1 cellular context compared by ENCODE assay signal in genomic region chr11:117946842-117947526, GRCh38.
TF ChIP-seq lines count a peak whose summit lies in the region.

No MANE protein-coding gene starts in this region.

TF ChIP-seq in K562, 482 proteins besides CTCF, POLR2A, EP300 and RAD21 (continued from another document and continues in another):
- TF ChIP-seq NR2F6 (CRISPR knock-in tag; IDR thresholded peaks at IDR 0.05): no peak
- TF ChIP-seq HEY1 (CRISPR knock-in tag; IDR thresholded peaks at IDR 0.05; ENCODE audit: borderline replicate concordance): no peak
- peak; percentile 79 for TF ChIP-seq ARID1B (IDR thresholded peaks at IDR 0.05)
- no peak for TF ChIP-seq FOXJ2 (tag; IDR thresholded peaks at IDR 0.05)
- TF ChIP-seq SREBF2 (CRISPR knock-in tag; IDR thresholded peaks at IDR 0.05): no peak
- TF ChIP-seq FOXK1 (CRISPR knock-in tag; IDR thresholded peaks at IDR 0.05; ENCODE audit: borderline replicate concordance): no peak
- TF ChIP-seq SNRNP70 (optimal IDR thresholded peaks at IDR 0.05; ENCODE audit: low read depth, low read length): no peak
- no peak; the same call in 1 of the 2 replicates for TF ChIP-seq PHF21A (IDR thresholded peaks at IDR 0.05; ENCODE audit: borderline replicate concordance, low read depth)
- TF ChIP-seq, protein P1, sequence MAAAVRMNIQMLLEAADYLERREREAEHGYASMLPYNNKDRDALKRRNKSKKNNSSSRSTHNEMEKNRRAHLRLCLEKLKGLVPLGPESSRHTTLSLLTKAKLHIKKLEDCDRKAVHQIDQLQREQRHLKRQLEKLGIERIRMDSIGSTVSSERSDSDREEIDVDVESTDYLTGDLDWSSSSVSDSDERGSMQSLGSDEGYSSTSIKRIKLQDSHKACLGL (CRISPR knock-in tag; IDR thresholded peaks at IDR 0.05; ENCODE audit: borderline replicate concordance, poor library complexity, severe bottlenecking): no peak
- TF ChIP-seq RUNX1 (IDR thresholded peaks at IDR 0.05; ENCODE audit: low read depth): no peak
- TF ChIP-seq ZNF347 (CRISPR knock-in tag; IDR thresholded peaks at IDR 0.05; ENCODE audit: low read depth): no peak
- TF ChIP-seq ZBED1 (IDR thresholded peaks at IDR 0.05): no peak
- TF ChIP-seq RFX7 (CRISPR knock-in tag; IDR thresholded peaks at IDR 0.05): no peak
- no peak for TF ChIP-seq TFAM (CRISPR knock-in tag; conservative IDR thresholded peaks at IDR 0.05)
- TF ChIP-seq ZSCAN32 (CRISPR knock-in tag; IDR thresholded peaks at IDR 0.05): 0 out of 2 replicates have a peak, but pooled peaks have one; percentile 58
- no peak for TF ChIP-seq ZNF830 (CRISPR knock-in tag; IDR thresholded peaks at IDR 0.05)
- TF ChIP-seq BCOR (IDR thresholded peaks at IDR 0.05): no peak
- TF ChIP-seq HDAC8 (tag; IDR thresholded peaks at IDR 0.05): no peak
- TF ChIP-seq RB1 (IDR thresholded peaks at IDR 0.05; ENCODE audit: low read depth): peak; percentile 48; the same call in 1 of the 2 replicates
- TF ChIP-seq CHD1 (IDR thresholded peaks at IDR 0.05; ENCODE audit: low read length): no peak
- no peak for TF ChIP-seq NFRKB (IDR thresholded peaks at IDR 0.05; ENCODE audit: low read depth)
- TF ChIP-seq, protein P2, sequence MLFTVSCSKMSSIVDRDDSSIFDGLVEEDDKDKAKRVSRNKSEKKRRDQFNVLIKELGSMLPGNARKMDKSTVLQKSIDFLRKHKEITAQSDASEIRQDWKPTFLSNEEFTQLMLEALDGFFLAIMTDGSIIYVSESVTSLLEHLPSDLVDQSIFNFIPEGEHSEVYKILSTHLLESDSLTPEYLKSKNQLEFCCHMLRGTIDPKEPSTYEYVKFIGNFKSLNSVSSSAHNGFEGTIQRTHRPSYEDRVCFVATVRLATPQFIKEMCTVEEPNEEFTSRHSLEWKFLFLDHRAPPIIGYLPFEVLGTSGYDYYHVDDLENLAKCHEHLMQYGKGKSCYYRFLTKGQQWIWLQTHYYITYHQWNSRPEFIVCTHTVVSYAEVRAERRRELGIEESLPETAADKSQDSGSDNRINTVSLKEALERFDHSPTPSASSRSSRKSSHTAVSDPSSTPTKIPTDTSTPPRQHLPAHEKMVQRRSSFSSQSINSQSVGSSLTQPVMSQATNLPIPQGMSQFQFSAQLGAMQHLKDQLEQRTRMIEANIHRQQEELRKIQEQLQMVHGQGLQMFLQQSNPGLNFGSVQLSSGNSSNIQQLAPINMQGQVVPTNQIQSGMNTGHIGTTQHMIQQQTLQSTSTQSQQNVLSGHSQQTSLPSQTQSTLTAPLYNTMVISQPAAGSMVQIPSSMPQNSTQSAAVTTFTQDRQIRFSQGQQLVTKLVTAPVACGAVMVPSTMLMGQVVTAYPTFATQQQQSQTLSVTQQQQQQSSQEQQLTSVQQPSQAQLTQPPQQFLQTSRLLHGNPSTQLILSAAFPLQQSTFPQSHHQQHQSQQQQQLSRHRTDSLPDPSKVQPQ (CRISPR knock-in tag; IDR thresholded peaks at IDR 0.05; ENCODE audit: borderline replicate concordance): no peak
- TF ChIP-seq SMARCA4 (IDR thresholded peaks at IDR 0.05): peak; percentile 79
- no peak for TF ChIP-seq NCOR1 (IDR thresholded peaks at IDR 0.05)
- TF ChIP-seq, protein P3, sequence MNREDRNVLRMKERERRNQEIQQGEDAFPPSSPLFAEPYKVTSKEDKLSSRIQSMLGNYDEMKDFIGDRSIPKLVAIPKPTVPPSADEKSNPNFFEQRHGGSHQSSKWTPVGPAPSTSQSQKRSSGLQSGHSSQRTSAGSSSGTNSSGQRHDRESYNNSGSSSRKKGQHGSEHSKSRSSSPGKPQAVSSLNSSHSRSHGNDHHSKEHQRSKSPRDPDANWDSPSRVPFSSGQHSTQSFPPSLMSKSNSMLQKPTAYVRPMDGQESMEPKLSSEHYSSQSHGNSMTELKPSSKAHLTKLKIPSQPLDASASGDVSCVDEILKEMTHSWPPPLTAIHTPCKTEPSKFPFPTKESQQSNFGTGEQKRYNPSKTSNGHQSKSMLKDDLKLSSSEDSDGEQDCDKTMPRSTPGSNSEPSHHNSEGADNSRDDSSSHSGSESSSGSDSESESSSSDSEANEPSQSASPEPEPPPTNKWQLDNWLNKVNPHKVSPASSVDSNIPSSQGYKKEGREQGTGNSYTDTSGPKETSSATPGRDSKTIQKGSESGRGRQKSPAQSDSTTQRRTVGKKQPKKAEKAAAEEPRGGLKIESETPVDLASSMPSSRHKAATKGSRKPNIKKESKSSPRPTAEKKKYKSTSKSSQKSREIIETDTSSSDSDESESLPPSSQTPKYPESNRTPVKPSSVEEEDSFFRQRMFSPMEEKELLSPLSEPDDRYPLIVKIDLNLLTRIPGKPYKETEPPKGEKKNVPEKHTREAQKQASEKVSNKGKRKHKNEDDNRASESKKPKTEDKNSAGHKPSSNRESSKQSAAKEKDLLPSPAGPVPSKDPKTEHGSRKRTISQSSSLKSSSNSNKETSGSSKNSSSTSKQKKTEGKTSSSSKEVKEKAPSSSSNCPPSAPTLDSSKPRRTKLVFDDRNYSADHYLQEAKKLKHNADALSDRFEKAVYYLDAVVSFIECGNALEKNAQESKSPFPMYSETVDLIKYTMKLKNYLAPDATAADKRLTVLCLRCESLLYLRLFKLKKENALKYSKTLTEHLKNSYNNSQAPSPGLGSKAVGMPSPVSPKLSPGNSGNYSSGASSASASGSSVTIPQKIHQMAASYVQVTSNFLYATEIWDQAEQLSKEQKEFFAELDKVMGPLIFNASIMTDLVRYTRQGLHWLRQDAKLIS (CRISPR knock-in tag; IDR thresholded peaks at IDR 0.05): no peak
- TF ChIP-seq, protein P4, sequence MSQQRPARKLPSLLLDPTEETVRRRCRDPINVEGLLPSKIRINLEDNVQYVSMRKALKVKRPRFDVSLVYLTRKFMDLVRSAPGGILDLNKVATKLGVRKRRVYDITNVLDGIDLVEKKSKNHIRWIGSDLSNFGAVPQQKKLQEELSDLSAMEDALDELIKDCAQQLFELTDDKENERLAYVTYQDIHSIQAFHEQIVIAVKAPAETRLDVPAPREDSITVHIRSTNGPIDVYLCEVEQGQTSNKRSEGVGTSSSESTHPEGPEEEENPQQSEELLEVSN (IDR thresholded peaks at IDR 0.05; ENCODE audit: borderline replicate concordance in 1 of 2, extremely low read depth in 1 of 2, insufficient read depth in 1 of 2, insufficient read length in 1 of 2, low read depth in 1 of 2, low read length in 1 of 2, poor library complexity in 1 of 2, severe bottlenecking in 1 of 2): no peak
- no peak for TF ChIP-seq MEF2A (IDR thresholded peaks at IDR 0.05; ENCODE audit: control insufficient read depth, low read depth, low read length)
- TF ChIP-seq ZNF511 (CRISPR knock-in tag; IDR thresholded peaks at IDR 0.05): no peak
- TF ChIP-seq, protein P5, sequence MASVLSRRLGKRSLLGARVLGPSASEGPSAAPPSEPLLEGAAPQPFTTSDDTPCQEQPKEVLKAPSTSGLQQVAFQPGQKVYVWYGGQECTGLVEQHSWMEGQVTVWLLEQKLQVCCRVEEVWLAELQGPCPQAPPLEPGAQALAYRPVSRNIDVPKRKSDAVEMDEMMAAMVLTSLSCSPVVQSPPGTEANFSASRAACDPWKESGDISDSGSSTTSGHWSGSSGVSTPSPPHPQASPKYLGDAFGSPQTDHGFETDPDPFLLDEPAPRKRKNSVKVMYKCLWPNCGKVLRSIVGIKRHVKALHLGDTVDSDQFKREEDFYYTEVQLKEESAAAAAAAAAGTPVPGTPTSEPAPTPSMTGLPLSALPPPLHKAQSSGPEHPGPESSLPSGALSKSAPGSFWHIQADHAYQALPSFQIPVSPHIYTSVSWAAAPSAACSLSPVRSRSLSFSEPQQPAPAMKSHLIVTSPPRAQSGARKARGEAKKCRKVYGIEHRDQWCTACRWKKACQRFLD (CRISPR knock-in tag; IDR thresholded peaks at IDR 0.05): no peak
- TF ChIP-seq ZNF696 (CRISPR knock-in tag; conservative IDR thresholded peaks at IDR 0.05): no peak
- TF ChIP-seq HDAC6 (IDR thresholded peaks at IDR 0.05; ENCODE audit: low read depth, low read length): no peak
- no peak for TF ChIP-seq SP2 (IDR thresholded peaks at IDR 0.05; ENCODE audit: extremely low read depth, low read depth, low read length, poor library complexity, severe bottlenecking)
- TF ChIP-seq, protein P6, sequence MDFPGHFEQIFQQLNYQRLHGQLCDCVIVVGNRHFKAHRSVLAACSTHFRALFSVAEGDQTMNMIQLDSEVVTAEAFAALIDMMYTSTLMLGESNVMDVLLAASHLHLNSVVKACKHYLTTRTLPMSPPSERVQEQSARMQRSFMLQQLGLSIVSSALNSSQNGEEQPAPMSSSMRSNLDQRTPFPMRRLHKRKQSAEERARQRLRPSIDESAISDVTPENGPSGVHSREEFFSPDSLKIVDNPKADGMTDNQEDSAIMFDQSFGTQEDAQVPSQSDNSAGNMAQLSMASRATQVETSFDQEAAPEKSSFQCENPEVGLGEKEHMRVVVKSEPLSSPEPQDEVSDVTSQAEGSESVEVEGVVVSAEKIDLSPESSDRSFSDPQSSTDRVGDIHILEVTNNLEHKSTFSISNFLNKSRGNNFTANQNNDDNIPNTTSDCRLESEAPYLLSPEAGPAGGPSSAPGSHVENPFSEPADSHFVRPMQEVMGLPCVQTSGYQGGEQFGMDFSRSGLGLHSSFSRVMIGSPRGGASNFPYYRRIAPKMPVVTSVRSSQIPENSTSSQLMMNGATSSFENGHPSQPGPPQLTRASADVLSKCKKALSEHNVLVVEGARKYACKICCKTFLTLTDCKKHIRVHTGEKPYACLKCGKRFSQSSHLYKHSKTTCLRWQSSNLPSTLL (IDR thresholded peaks at IDR 0.05): no peak
- TF ChIP-seq CBX5 (IDR thresholded peaks at IDR 0.05; ENCODE audit: borderline replicate concordance, low read depth): no peak
- no peak for TF ChIP-seq RBM14 (IDR thresholded peaks at IDR 0.05; ENCODE audit: borderline replicate concordance, insufficient read depth, low read depth, low read length)
- no peak for TF ChIP-seq MEF2D (tag; conservative IDR thresholded peaks at IDR 0.05; ENCODE audit: low read depth)
- no peak for TF ChIP-seq CBX8 (IDR thresholded peaks at IDR 0.05; ENCODE audit: borderline replicate concordance, extremely low read depth, low read depth, low read length, poor library complexity, severe bottlenecking)
- no peak for TF ChIP-seq MCM7 (IDR thresholded peaks at IDR 0.05)
- no peak for TF ChIP-seq RHOXF2B (CRISPR knock-in tag; conservative IDR thresholded peaks at IDR 0.05)
- TF ChIP-seq, protein P7, sequence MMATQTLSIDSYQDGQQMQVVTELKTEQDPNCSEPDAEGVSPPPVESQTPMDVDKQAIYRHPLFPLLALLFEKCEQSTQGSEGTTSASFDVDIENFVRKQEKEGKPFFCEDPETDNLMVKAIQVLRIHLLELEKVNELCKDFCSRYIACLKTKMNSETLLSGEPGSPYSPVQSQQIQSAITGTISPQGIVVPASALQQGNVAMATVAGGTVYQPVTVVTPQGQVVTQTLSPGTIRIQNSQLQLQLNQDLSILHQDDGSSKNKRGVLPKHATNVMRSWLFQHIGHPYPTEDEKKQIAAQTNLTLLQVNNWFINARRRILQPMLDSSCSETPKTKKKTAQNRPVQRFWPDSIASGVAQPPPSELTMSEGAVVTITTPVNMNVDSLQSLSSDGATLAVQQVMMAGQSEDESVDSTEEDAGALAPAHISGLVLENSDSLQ (IDR thresholded peaks at IDR 0.05): no peak
- no peak for TF ChIP-seq KLF16 (IDR thresholded peaks at IDR 0.05)
- TF ChIP-seq ZNF77 (CRISPR knock-in tag; IDR thresholded peaks at IDR 0.05): no peak
- no peak for TF ChIP-seq HES1 (IDR thresholded peaks at IDR 0.05; ENCODE audit: low read depth)
- no peak for TF ChIP-seq NR3C1 (CRISPR knock-in tag; IDR thresholded peaks at IDR 0.05)
- TF ChIP-seq IRF1 (CRISPR knock-in tag; IDR thresholded peaks at IDR 0.05; ENCODE audit: borderline replicate concordance): no peak
- TF ChIP-seq DPF2 (IDR thresholded peaks at IDR 0.05): peak; percentile 83
- 0 out of 2 replicates have a peak, but pooled peaks have one; percentile 24 for TF ChIP-seq ZNF175 (CRISPR knock-in tag; IDR thresholded peaks at IDR 0.05; ENCODE audit: low read depth)
- TF ChIP-seq DMBX1 (CRISPR knock-in tag; IDR thresholded peaks at IDR 0.05; ENCODE audit: borderline replicate concordance): no peak
- TF ChIP-seq ZNF766 (CRISPR knock-in tag; conservative IDR thresholded peaks at IDR 0.05): no peak
- peak; percentile 97 for TF ChIP-seq JUND (IDR thresholded peaks at IDR 0.05; ENCODE audit: borderline replicate concordance, low read depth, low read length)
- TF ChIP-seq JUND (tag; IDR thresholded peaks at IDR 0.05; ENCODE audit: borderline replicate concordance, low read depth, low read length): peak; percentile 95; the same call in 2 of the 3 replicates
- TF ChIP-seq, protein P8, sequence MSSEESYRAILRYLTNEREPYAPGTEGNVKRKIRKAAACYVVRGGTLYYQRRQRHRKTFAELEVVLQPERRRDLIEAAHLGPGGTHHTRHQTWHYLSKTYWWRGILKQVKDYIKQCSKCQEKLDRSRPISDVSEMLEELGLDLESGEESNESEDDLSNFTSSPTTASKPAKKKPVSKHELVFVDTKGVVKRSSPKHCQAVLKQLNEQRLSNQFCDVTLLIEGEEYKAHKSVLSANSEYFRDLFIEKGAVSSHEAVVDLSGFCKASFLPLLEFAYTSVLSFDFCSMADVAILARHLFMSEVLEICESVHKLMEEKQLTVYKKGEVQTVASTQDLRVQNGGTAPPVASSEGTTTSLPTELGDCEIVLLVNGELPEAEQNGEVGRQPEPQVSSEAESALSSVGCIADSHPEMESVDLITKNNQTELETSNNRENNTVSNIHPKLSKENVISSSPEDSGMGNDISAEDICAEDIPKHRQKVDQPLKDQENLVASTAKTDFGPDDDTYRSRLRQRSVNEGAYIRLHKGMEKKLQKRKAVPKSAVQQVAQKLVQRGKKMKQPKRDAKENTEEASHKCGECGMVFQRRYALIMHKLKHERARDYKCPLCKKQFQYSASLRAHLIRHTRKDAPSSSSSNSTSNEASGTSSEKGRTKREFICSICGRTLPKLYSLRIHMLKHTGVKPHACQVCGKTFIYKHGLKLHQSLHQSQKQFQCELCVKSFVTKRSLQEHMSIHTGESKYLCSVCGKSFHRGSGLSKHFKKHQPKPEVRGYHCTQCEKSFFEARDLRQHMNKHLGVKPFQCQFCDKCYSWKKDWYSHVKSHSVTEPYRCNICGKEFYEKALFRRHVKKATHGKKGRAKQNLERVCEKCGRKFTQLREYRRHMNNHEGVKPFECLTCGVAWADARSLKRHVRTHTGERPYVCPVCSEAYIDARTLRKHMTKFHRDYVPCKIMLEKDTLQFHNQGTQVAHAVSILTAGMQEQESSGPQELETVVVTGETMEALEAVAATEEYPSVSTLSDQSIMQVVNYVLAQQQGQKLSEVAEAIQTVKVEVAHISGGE (CRISPR knock-in tag; IDR thresholded peaks at IDR 0.05): no peak
